9 cellular contexts compared by ENCODE assay signal in genomic region chr7:923108-924041, GRCh38. TPM values are rescaled to one million over a fixed set of nuclear protein-coding genes. Genes with fewer than 3 reads are reported as not detected.
DNase-seq lines count a peak whose midpoint lies in the region; ATAC-seq and TF ChIP-seq lines count a peak whose summit lies in the region.
"Had no signal": no experiment of that assay in that cellular context is flagged by ENCODE, and none has a peak within 500 bp of the region (broad histone marks: within the 10 kb centered on the region; RNA-seq: fewer than 3 reads in every experiment).

No MANE protein-coding gene starts in this region.

- H3K4me1 Mint-ChIP-seq in activated naive CD8-positive, alpha-beta T cell (ENCODE audit: low read depth), result peaks cover 40% of the 10 kb centered on the region

- TF ChIP-seq CTCF in SU-DHL-6 (IDR thresholded peaks at IDR 0.05; ENCODE audit: insufficient read depth, low read length, poor library complexity, severe bottlenecking), result no peak

- H3K9me3 ChIP-seq in SU-DHL-6 (ENCODE audit: insufficient read depth, low read length), result no peaks in the 10 kb centered on the region

- H3K27ac Mint-ChIP-seq in activated naive CD8-positive, alpha-beta T cell, result peak overlapping the region; percentile 95

- H3K79me2 ChIP-seq in SU-DHL-6 (ENCODE audit: insufficient read depth, low read length), result no peaks in the 10 kb centered on the region

- H3K36me3 ChIP-seq in SU-DHL-6 (ENCODE audit: low read length), result no peaks in the 10 kb centered on the region

- peak overlapping the region; percentile 85 for H3K4me3 Mint-ChIP-seq in activated naive CD8-positive, alpha-beta T cell
- H3K4me3 Mint-ChIP-seq: nephron had no signal

- H4K20me1 ChIP-seq in SU-DHL-6 (ENCODE audit: low read depth, low read length), result no peaks in the 10 kb centered on the region

- H3K36me3 Mint-ChIP-seq in activated naive CD8-positive, alpha-beta T cell, result no peaks in the 10 kb centered on the region

- H3K27ac ChIP-seq in SU-DHL-6 (ENCODE audit: low read depth, low read length), result no peak overlapping the region

- ATAC-seq in HG03342 (IDR thresholded peaks at IDR 0.05; ENCODE audit: unreplicated experiment), result peak; percentile 80
- peak; percentile 68 for ATAC-seq in left lobe of liver

- no peaks in the 10 kb centered on the region for H3K27me3 ChIP-seq in SU-DHL-6 (ENCODE audit: low read length)

- H3F3A ChIP-seq in SU-DHL-6 (ENCODE audit: insufficient read depth), result no peaks in the 10 kb centered on the region

- H3K4me2 ChIP-seq in SU-DHL-6 (ENCODE audit: low read depth, low read length, poor library complexity, severe bottlenecking), result peak overlapping the region; percentile 22

- no peaks in the 10 kb centered on the region for H3K9me3 Mint-ChIP-seq in activated naive CD8-positive, alpha-beta T cell (ENCODE audit: low read depth)
- H3K9me3 Mint-ChIP-seq: nephron had no signal

- H3K9me2 ChIP-seq in SU-DHL-6 (replicated peaks; ENCODE audit: insufficient read depth, low read length), result no peaks in the 10 kb centered on the region

- H3K9ac ChIP-seq in SU-DHL-6 (ENCODE audit: low read length), result peak overlapping the region; percentile 22; the same call in 1 of the 2 replicates

- H3K4me3 ChIP-seq in SU-DHL-6 (ENCODE audit: insufficient read depth, low read length, poor library complexity, severe bottlenecking), result no peak overlapping the region

- H3K27me3 Mint-ChIP-seq in activated naive CD8-positive, alpha-beta T cell, result no peaks in the 10 kb centered on the region

- DNase-seq in Ammon's horn (ENCODE audit: low spot score) (peak; percentile 58), left lobe of liver (ENCODE audit: low spot score) (peak; percentile 56), NCI-H345 (lab: John Stamatoyannopoulos, UW) (no peak)
- peak; percentile 87 for DNase-seq in stimulated activated CD8-positive, alpha-beta memory T cell treated with anti-CD3 and anti-CD28 coated beads, Interleukin-12 subunit alpha, Interleukin-12 subunit beta, amount 100 ng/mL, for 4 hours (ENCODE audit: low read depth)

- TF ChIP-seq POLR2A in GM19099 (IDR thresholded peaks at IDR 0.05; ENCODE audit: extremely low read depth, insufficient read length, low read depth), result peak; percentile 84

- H2AFZ ChIP-seq in SU-DHL-6 (ENCODE audit: low read depth, low read length, severe bottlenecking), result peak overlapping the region; percentile 7

RNA-seq across cellular contexts. Expression of gene ADAP1, which starts 31.1 kb away (rescaled TPM):
- 2.8 TPM for total RNA-seq in left lobe of liver

RNA-seq across cellular contexts. Expression of gene GET4, which starts 47.0 kb away (rescaled TPM):
- 38.2 TPM for total RNA-seq in left lobe of liver

RNA-seq across cellular contexts. Expression of gene COX19, which starts 52.0 kb away (rescaled TPM):
- 5.2 TPM for total RNA-seq in left lobe of liver

RNA-seq across cellular contexts. Expression of gene CYP2W1, which starts 59.6 kb away (rescaled TPM):
- total RNA-seq in left lobe of liver, result 0.08 TPM
